ENCODE assay signal across 8 cellular contexts in genomic region chrX:50081282-50081955, GRCh38.
DNase-seq lines count a peak whose midpoint lies in the region; ATAC-seq, FAIRE-seq and TF ChIP-seq lines count a peak whose summit lies in the region.

No MANE protein-coding gene starts in this region.

- TF ChIP-seq POLR2A in GM12892 (IDR thresholded peaks at IDR 0.05; ENCODE audit: low read depth, low read length) (no peak), tibial nerve (IDR thresholded peaks at IDR 0.05) (no peak)

- H3K27ac ChIP-seq in heart right ventricle (no peak overlapping the region), tibial nerve (no peak overlapping the region)

- no peak for FAIRE-seq in GM12892 (lab: Jason Lieb, UNC)

- no peaks in the 10 kb centered on the region for H3K9me3 Mint-ChIP-seq in Calu3 (ENCODE audit: low read depth, unreplicated experiment)

- no peaks in the 10 kb centered on the region for H3K9me3 ChIP-seq in heart right ventricle
- H3K9me3 ChIP-seq in tibial nerve = no peaks in the 10 kb centered on the region

- peak; percentile 54 for DNase-seq in Calu3
- peak; percentile 5 for DNase-seq in RKO (ENCODE audit: low spot score)
- peak; percentile 13 to 15 for DNase-seq in heart right ventricle
- DNase-seq in superior temporal gyrus (ENCODE audit: extremely low spot score) = peak; percentile 16
- no peak for DNase-seq in GM12892 (ENCODE audit: insufficient read length)
- no peak for DNase-seq in COLO668 (lab: John Stamatoyannopoulos, UW; ENCODE audit: unreplicated experiment)
- DNase-seq in tibial nerve (ENCODE audit: low spot score in 2 of 2) = no peak

- no peaks in the 10 kb centered on the region for H3K27me3 Mint-ChIP-seq in Calu3 (ENCODE audit: unreplicated experiment)

- intact Hi-C loops in Calu3 (cut with micrococcal nuclease; ENCODE audit: unreplicated experiment) = loop anchor here (1.0 kb wide), 2 partner anchors 166 to 197 kb away; no protein-coding TSS in a partner anchor
- intact Hi-C loops in heart right ventricle (cut with DNase I) = loop anchor here in 8 of 10 donors (1.0 to 10.0 kb wide), 4 partner anchors 164 to 169 kb away; no protein-coding TSS in a partner anchor

- no TSS peak for BruUV-seq in Calu3 (replicated peaks; lab: Mats Ljungman, UMichigan)

- no peak overlapping the region for H3K4me3 Mint-ChIP-seq in Calu3 (ENCODE audit: low read depth, unreplicated experiment)

- peaks cover 11% of the 10 kb centered on the region for H3K4me1 Mint-ChIP-seq in Calu3 (ENCODE audit: low read depth, unreplicated experiment)

- TF ChIP-seq CTCF in Calu3 (IDR thresholded peaks at IDR 0.05; ENCODE audit: unreplicated experiment) (no peak), heart right ventricle (IDR thresholded peaks at IDR 0.05) (peak in 7 of 9 donors; percentile 27 to 57 (median 47)), tibial nerve (IDR thresholded peaks at IDR 0.05) (peak in 2 of 5 experiments; percentile 11 to 24)

- H3K27me3 ChIP-seq in heart right ventricle = peaks cover 0 to 8% (median 0%) of the 10 kb centered on the region in 7 donors
- peaks cover 0 to 6% of the 10 kb centered on the region in 2 donors for H3K27me3 ChIP-seq in tibial nerve

- peak; percentile 72 for ATAC-seq in GM21576 (IDR thresholded peaks at IDR 0.05; ENCODE audit: unreplicated experiment)
- ATAC-seq in heart right ventricle = peak in 4 of 8 donors; percentile 34 to 73 (median 62)

- H3K27ac Mint-ChIP-seq in Calu3 (ENCODE audit: unreplicated experiment) = peak overlapping the region; percentile 62

- no peak for TF ChIP-seq EP300 in tibial nerve (IDR thresholded peaks at IDR 0.05)

- no peaks in the 10 kb centered on the region for H3K36me3 Mint-ChIP-seq in Calu3 (ENCODE audit: insufficient read depth, unreplicated experiment)

- no peaks in the 10 kb centered on the region for H3K4me1 ChIP-seq in heart right ventricle
- no peaks in the 10 kb centered on the region for H3K4me1 ChIP-seq in tibial nerve

- CTCF ChIA-PET in Calu3 (lab: Charles Lee) = interaction anchor here (0.7 to 1.5 kb wide), 6 partner anchors 19 to 197 kb away, joined by 3 to 4 read pairs (median 3); no protein-coding TSS in a partner anchor

- WGBS in heart right ventricle, 2 donors = 49 to 52% methylated on average over 3 of the region's 3 CpGs
- WGBS in tibial nerve, 2 donors = 42 to 54% methylated on average over 3 of the region's 3 CpGs

- H3K4me3 ChIP-seq in heart right ventricle = no peak overlapping the region
- H3K4me3 ChIP-seq in tibial nerve = no peak overlapping the region

- H3K36me3 ChIP-seq in heart right ventricle (peaks cover 0 to 6% (median 0%) of the 10 kb centered on the region in 9 donors), tibial nerve (peaks cover 0 to 3% (median 0%) of the 10 kb centered on the region in 3 donors)

Comparison
In these comparisons a context has a peak if more than half of its experiments do, and no peak if none do; other contexts are left out.
1. DNase-seq: peak in Calu3 (single experiment), RKO (single experiment), heart right ventricle (2 of 2) and superior temporal gyrus (single experiment); none in GM12892 (single experiment), COLO668 (single experiment) and tibial nerve (0 of 2).